Comparison of ENCODE assay signal across 8 cellular contexts in the genomic region with DNA sequence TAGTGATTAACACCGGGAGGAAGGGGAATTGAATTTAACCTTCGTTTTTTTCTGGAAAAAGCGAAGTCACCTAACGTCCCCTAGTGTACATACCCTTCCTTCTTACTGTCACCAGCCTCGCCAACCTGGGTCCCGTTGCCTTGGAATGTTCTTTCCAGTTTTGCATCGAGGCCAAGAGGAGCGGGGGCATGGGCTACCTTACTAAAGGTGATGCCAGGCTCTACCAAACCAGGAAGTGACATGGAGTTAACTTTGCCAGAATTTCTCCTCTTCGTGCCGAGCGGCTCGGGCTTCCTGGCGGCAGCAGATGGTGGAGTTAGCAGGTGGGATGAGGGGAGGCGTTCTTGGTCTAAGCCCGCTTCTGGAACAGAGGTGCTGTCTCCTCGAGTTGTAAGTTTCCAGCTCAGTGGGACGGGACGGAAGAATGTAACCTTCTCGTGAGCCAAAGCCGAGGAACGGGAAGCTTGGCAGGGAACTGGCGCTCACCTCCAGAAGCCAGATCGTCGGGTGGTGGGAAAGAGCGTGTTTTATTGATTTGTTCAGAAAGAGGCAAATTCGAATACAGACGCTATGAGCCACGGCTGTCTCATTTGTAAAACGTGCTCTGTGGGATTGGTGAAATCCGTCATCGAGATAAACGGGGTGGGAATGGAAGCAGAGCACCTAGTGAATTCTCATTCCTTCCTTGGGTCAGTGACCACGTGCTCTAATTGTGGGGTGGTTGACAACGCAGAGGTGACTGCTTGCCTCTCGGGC. TPM values are rescaled to one million over a fixed set of nuclear protein-coding genes. Genes with fewer than 3 reads are reported as not detected.
DNase-seq lines count a peak whose midpoint lies in the region; ATAC-seq and TF ChIP-seq lines count a peak whose summit lies in the region.

No MANE protein-coding gene starts in this region.

- DNase-seq in Jurkat, Clone E6-1 (ENCODE audit: low read depth, low spot score): no peak
- peak in 2 of 7 donors; percentile 20 to 33 for DNase-seq in adrenal gland
- DNase-seq in iris pigment epithelial cell (ENCODE audit: low read depth): peak; percentile 23
- no peak for DNase-seq in HPDE6-E6E7 (ENCODE audit: extremely low spot score)
- no peak for DNase-seq in MV-4-11 (lab: John Stamatoyannopoulos, UW)

- peaks cover 24% of the 10 kb centered on the region for H3K36me3 Mint-ChIP-seq in stimulated activated naive CD8-positive, alpha-beta T cell treated with anti-CD3 and anti-CD28 coated beads, Interleukin-15, Interleukin-2, amounts not matched to agents 100 ng/mL and 50 ng/mL, for 24 hours (ENCODE audit: low read depth)

- intact Hi-C loops in adrenal gland (cut with DNase I): no loop called here

- TF ChIP-seq CTCF in C4-2B (conservative IDR thresholded peaks at IDR 0.05): no peak
- no peak for TF ChIP-seq CTCF in adrenal gland (IDR thresholded peaks at IDR 0.05)

- H3K27ac ChIP-seq in C4-2B: peak overlapping the region; percentile 80
- H3K27ac ChIP-seq in adrenal gland: no peak overlapping the region

- WGBS in adrenal gland, 4 donors: 1 to 4% (median 3%) methylated on average over 34 to 35 of the region's 35 CpGs

- H3K27me3 Mint-ChIP-seq in stimulated activated naive CD8-positive, alpha-beta T cell treated with anti-CD3 and anti-CD28 coated beads, Interleukin-15, Interleukin-2, amounts not matched to agents 100 ng/mL and 50 ng/mL, for 24 hours: no peaks in the 10 kb centered on the region

- TF ChIP-seq POLR2A in adrenal gland (IDR thresholded peaks at IDR 0.05): no peak

- ATAC-seq in GM18909 (IDR thresholded peaks at IDR 0.05; ENCODE audit: poor library complexity, unreplicated experiment): peak; percentile 27

- H3K4me3 ChIP-seq in Jurkat, Clone E6-1 (ENCODE audit: low read length): peak overlapping the region; percentile 87
- H3K4me3 ChIP-seq in adrenal gland: peak overlapping the region; percentile 12 to 66 (median 50)

- peak overlapping the region; percentile 86 for H3K27ac Mint-ChIP-seq in stimulated activated naive CD8-positive, alpha-beta T cell treated with anti-CD3 and anti-CD28 coated beads, Interleukin-15, Interleukin-2, amounts not matched to agents 100 ng/mL and 50 ng/mL, for 24 hours

- H3K36me3 ChIP-seq in adrenal gland (replicated peaks in 1 of 2): no peaks in the 10 kb centered on the region

- H3K4me3 Mint-ChIP-seq in stimulated activated naive CD8-positive, alpha-beta T cell treated with anti-CD3 and anti-CD28 coated beads, Interleukin-15, Interleukin-2, amounts not matched to agents 100 ng/mL and 50 ng/mL, for 24 hours: peak overlapping the region; percentile 91

- H3K4me1 Mint-ChIP-seq in stimulated activated naive CD8-positive, alpha-beta T cell treated with anti-CD3 and anti-CD28 coated beads, Interleukin-15, Interleukin-2, amounts not matched to agents 100 ng/mL and 50 ng/mL, for 24 hours (ENCODE audit: low read depth): peaks cover 75% of the 10 kb centered on the region

- H3K27me3 ChIP-seq in adrenal gland: no peaks in the 10 kb centered on the region

- peaks cover 6 to 14% of the 10 kb centered on the region in 2 donors for H3K4me1 ChIP-seq in adrenal gland (replicated peaks in 1 of 2)

- H3K9me3 Mint-ChIP-seq in stimulated activated naive CD8-positive, alpha-beta T cell treated with anti-CD3 and anti-CD28 coated beads, Interleukin-15, Interleukin-2, amounts not matched to agents 100 ng/mL and 50 ng/mL, for 24 hours: no peaks in the 10 kb centered on the region

- no peaks in the 10 kb centered on the region for H3K9me3 ChIP-seq in adrenal gland (replicated peaks in 1 of 3)

RNA-seq across cellular contexts. Expression of gene NIPAL3, which starts 0.5 kb away (rescaled TPM):
- polyA plus RNA-seq in Jurkat, Clone E6-1 (2012; ENCODE audit: insufficient read depth, insufficient read length): 15.5 TPM
- total RNA-seq in adrenal gland: 10 to 100 TPM; 15.6 to 88.4 (median 31.1) TPM
- polyA plus RNA-seq in adrenal gland: 1 to 10 TPM; 5.6 to 9.8 (median 8.8) TPM

RNA-seq across cellular contexts. Expression of gene STPG1, which starts 2.5 kb away (rescaled TPM):
- not detected for polyA plus RNA-seq in Jurkat, Clone E6-1 (2012; ENCODE audit: insufficient read depth, insufficient read length)
- 1 to 10 TPM; 2.1 to 8.9 (median 5.7) TPM for total RNA-seq in adrenal gland
- polyA plus RNA-seq in adrenal gland: 1 to 10 TPM; 5.4 to 8.6 (median 7.8) TPM
